Comparison of ENCODE assay signal across 28 cellular contexts in the genomic region with DNA sequence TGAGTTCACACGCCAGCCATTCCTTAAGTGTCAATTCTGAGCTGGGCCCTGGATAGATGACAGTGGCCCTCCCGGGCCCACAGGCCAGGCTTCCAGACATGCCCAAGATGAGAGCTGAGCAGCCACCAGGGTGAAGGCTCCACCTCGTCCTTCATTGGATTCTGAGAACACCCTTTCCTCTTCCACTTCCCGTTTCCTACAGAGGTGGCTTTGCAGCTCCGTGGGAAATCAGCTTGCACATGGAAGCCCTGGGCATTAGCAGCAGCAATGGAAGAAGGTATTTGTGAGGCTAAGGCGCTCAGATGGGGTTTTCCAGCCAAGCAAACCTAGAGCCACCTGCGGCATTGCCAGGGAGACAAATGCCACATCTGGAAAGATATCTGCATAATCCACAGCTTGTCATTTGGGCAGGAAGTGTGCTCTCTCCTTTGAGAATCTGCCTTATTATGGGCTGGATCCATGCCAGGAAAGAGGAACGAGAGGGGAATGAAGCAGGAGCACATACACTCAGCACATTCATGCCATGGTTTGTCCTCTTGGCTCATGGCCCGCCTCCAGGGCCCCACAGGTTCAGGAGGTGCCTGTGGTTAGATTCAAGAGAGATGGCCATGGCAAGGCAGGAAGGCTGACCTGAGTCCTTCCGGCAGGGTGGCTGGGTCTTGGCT. TPM values are rescaled to one million over a fixed set of nuclear protein-coding genes. Genes with fewer than 3 reads are reported as not detected.
DNase-seq lines count a peak whose midpoint lies in the region; ATAC-seq and TF ChIP-seq lines count a peak whose summit lies in the region.
"Had no signal": no experiment of that assay in that cellular context is flagged by ENCODE, and none has a peak within 500 bp of the region (broad histone marks: within the 10 kb centered on the region; RNA-seq: fewer than 3 reads in every experiment).

No MANE protein-coding gene starts in this region.

- H3K36me3 Mint-ChIP-seq in chondrocyte (ENCODE audit: low read depth) = no peaks in the 10 kb centered on the region

- H3K36me3 ChIP-seq in tibial artery = no peaks in the 10 kb centered on the region
- H3K36me3 ChIP-seq: gastroesophageal sphincter, ovary, transverse colon had no signal

- H3K4me3 ChIP-seq in tibial artery = no peak overlapping the region
- H3K4me3 ChIP-seq: gastroesophageal sphincter, hepatocyte, ovary, transverse colon had no signal

- peak; percentile 67 for DNase-seq in NCI-H748 (lab: John Stamatoyannopoulos, UW; ENCODE audit: unreplicated experiment)
- DNase-seq in NCI-H748 treated with DMSO at 0.1 percent for 48 hours (lab: John Stamatoyannopoulos, UW) = no peak
- DNase-seq in M059J (ENCODE audit: low read depth) = peak; percentile 4
- DNase-seq in NCI-H345 treated with DMSO at 0.1 percent for 48 hours (lab: John Stamatoyannopoulos, UW; ENCODE audit: unreplicated experiment) = peak; percentile 63
- peak; percentile 19 for DNase-seq in chondrocyte (ENCODE audit: low spot score)
- DNase-seq in SIG-M5 treated with dmso at 0.1 percent for 504 hours (lab: John Stamatoyannopoulos, UW; ENCODE audit: unreplicated experiment) = no peak
- DNase-seq in tibial artery = no peak
- DNase-seq: activated CD4-positive, alpha-beta T cell treated with anti-CD3 and anti-CD28 coated beads for 4 hours; activated gamma-delta T cell; activated T-cell treated with anti-CD3 and anti-CD28 coated beads, Interleukin-2, amount 50 U/mL, for 24 hours; cerebellar nuclear complex; EL; HFFc6; Kasumi-1; left cardiac atrium; NCI-H1048; NCI-H2081 treated with DMSO at 0.1 percent for 48 hours; NCI-H526 treated with DMSO at 0.1 percent for 48 hours; nephron progenitor cell; ovary; retina; transverse colon had no signal

- intact Hi-C loops in tibial artery (cut with DNase I; ENCODE audit: low total_unique reads) = no loop called here

- H3K4me1 Mint-ChIP-seq in chondrocyte (ENCODE audit: low read depth) = no peaks in the 10 kb centered on the region
- H3K4me1 Mint-ChIP-seq: B cell had no signal

- no peak overlapping the region for H3K27ac Mint-ChIP-seq in chondrocyte (ENCODE audit: unreplicated experiment)
- H3K27ac Mint-ChIP-seq: activated T-cell treated with anti-CD3 and anti-CD28 coated beads, Interleukin-2, amount 50 U/mL, for 24 hours; B cell; HFFc6; nephron progenitor cell had no signal

- peaks cover 0 to 51% of the 10 kb centered on the region in 2 donors for H3K27me3 ChIP-seq in tibial artery
- H3K27me3 ChIP-seq: ovary had no signal

- H3K27me3 Mint-ChIP-seq in chondrocyte (ENCODE audit: low read depth) = peaks cover 35% of the 10 kb centered on the region

- no peaks in the 10 kb centered on the region for H3K4me1 ChIP-seq in tibial artery
- H3K4me1 ChIP-seq: gastroesophageal sphincter, transverse colon had no signal

- TF ChIP-seq CTCF in chondrocyte (IDR thresholded peaks at IDR 0.05) = no peak
- no peak for TF ChIP-seq CTCF in tibial artery (IDR thresholded peaks at IDR 0.05)

- H3K27ac ChIP-seq in tibial artery = no peak overlapping the region
- H3K27ac ChIP-seq: gastroesophageal sphincter, hepatocyte, ovary, transverse colon had no signal

- H3K9me3 ChIP-seq in tibial artery = no peaks in the 10 kb centered on the region
- H3K9me3 ChIP-seq: gastroesophageal sphincter, ovary, transverse colon had no signal

- H3K4me3 Mint-ChIP-seq in chondrocyte (ENCODE audit: unreplicated experiment) = no peak overlapping the region
- H3K4me3 Mint-ChIP-seq: activated T-cell treated with anti-CD3 and anti-CD28 coated beads, Interleukin-2, amount 50 U/mL, for 24 hours; B cell; HFFc6; nephron progenitor cell had no signal

- no peaks in the 10 kb centered on the region for H3K9me3 Mint-ChIP-seq in chondrocyte (ENCODE audit: low read depth)
- H3K9me3 Mint-ChIP-seq: activated T-cell treated with anti-CD3 and anti-CD28 coated beads, Interleukin-2, amount 50 U/mL, for 24 hours; HFFc6; nephron progenitor cell had no signal

- no peak for ATAC-seq in HG02938 (IDR thresholded peaks at IDR 0.05; ENCODE audit: unreplicated experiment)
- ATAC-seq: gastroesophageal sphincter, left cardiac atrium had no signal

RNA-seq across cellular contexts. Expression of a gene that starts 34.1 kb away (rescaled TPM):
- not detected in 2 replicates for total RNA-seq in M059J (2014; rRNA removed; shearing (Covaris generic))
- total RNA-seq in chondrocyte = 0.47 to 0.74 TPM (median 0.63 TPM) in 3 replicates
- total RNA-seq: activated CD8-positive, alpha-beta memory T cell treated with anti-CD3 and anti-CD28 coated beads for 36 hours; B cell; gastroesophageal sphincter; HFFc6; T-helper 2 cell treated with Interferon-gamma antibody and Interleukin-4, amounts not matched to agents 100 ng/mL and 5 ng/mL, for 36 hours; transverse colon had no signal

RNA-seq across cellular contexts. Expression of a gene that starts 37.4 kb away (rescaled TPM):
- 14.8 and 19.0 TPM in 2 replicates for total RNA-seq in M059J (2014; rRNA removed; shearing (Covaris generic))
- 7.1 to 10.7 TPM (median 8.9 TPM) in 3 replicates for total RNA-seq in chondrocyte

Comparison
In these comparisons a context has a peak if more than half of its experiments do, and no peak if none do; other contexts are left out.
1. DNase-seq: peak in NCI-H748 (single experiment), M059J (single experiment), NCI-H345 treated with DMSO at 0.1 percent for 48 hours (single experiment) and chondrocyte (single experiment); none in NCI-H748 treated with DMSO at 0.1 percent for 48 hours (single experiment), SIG-M5 treated with dmso at 0.1 percent for 504 hours (single experiment) and tibial artery (0 of 2).